ENCODE assay signal across 8 cellular contexts in genomic region chr22:25110846-25111578, GRCh38.
DNase-seq lines count a peak whose midpoint lies in the region; ATAC-seq and TF ChIP-seq lines count a peak whose summit lies in the region.

No MANE protein-coding gene starts in this region.

- CTCF ChIA-PET in activated naive CD4-positive, alpha-beta T cell treated with anti-CD3 and anti-CD28 coated beads for 36 hours (lab: Charles Lee), result interaction anchor here (0.6 to 3.2 kb wide), 17 partner anchors 9 to 829 kb away, joined by 3 to 19 read pairs (median 3); no protein-coding TSS in a partner anchor

- no peaks in the 10 kb centered on the region for H3K36me3 Mint-ChIP-seq in activated naive CD4-positive, alpha-beta T cell treated with anti-CD3 and anti-CD28 coated beads for 36 hours (ENCODE audit: low read depth)

- H3K27me3 ChIP-seq in KMS-11 (ENCODE audit: insufficient read depth, low read depth) (no peaks in the 10 kb centered on the region), SJCRH30 (no peaks in the 10 kb centered on the region), gastroesophageal sphincter (no peaks in the 10 kb centered on the region)

- peaks cover 2% of the 10 kb centered on the region for H3K27me3 Mint-ChIP-seq in activated naive CD4-positive, alpha-beta T cell treated with anti-CD3 and anti-CD28 coated beads for 36 hours (ENCODE audit: low read depth)

- intact Hi-C loops in activated naive CD4-positive, alpha-beta T cell treated with anti-CD3 and anti-CD28 coated beads for 36 hours (cut with micrococcal nuclease), result loop anchor here (1.0 to 2.0 kb wide), 3 partner anchors 21 to 51 kb away; no protein-coding TSS in a partner anchor

- ATAC-seq in gastroesophageal sphincter (peak; percentile 86), HG03565 (IDR thresholded peaks at IDR 0.05; ENCODE audit: unreplicated experiment) (no peak)

- peak; percentile 92 for DNase-seq in ELF-1 (ENCODE audit: low read depth, low spot score)
- DNase-seq in SJCRH30, result peak; percentile 93 to 95
- DNase-seq in activated naive CD4-positive, alpha-beta T cell treated with anti-CD3 and anti-CD28 coated beads for 36 hours, result peak; percentile 62
- peak; percentile 37 for DNase-seq in non-pigmented ciliary epithelial cell (ENCODE audit: low read depth)
- DNase-seq in substantia nigra (lab: John Stamatoyannopoulos, UW), result peak in 32 of 49 donors; percentile 8 to 63 (median 34)

- H3K9ac ChIP-seq in KMS-11, result peak overlapping the region; percentile 69

- H4K20me1 ChIP-seq in KMS-11 (ENCODE audit: insufficient read depth), result no peaks in the 10 kb centered on the region

- H3K4me1 ChIP-seq in KMS-11 (ENCODE audit: low read depth, poor library complexity, severe bottlenecking) (no peaks in the 10 kb centered on the region), SJCRH30 (peaks cover 26% of the 10 kb centered on the region), gastroesophageal sphincter (peaks cover 0 to 62% (median 26%) of the 10 kb centered on the region in 3 donors)

- 0 to 1% methylated on average over 7 to 12 of the region's 36 CpGs for WGBS in gastroesophageal sphincter (ENCODE audit: low coverage in 1 of 2), 2 donors

- peak overlapping the region; percentile 62 for H3K4me2 ChIP-seq in KMS-11

- H3K27ac ChIP-seq in KMS-11 (peak overlapping the region; percentile 31), SJCRH30 (peak overlapping the region; percentile 84), gastroesophageal sphincter (peak overlapping the region; percentile 61 to 84 (median 82)), substantia nigra (ENCODE audit: low read depth, low read length, poor library complexity, severe bottlenecking) (no peak overlapping the region)

- peaks cover 25% of the 10 kb centered on the region for H3K4me1 Mint-ChIP-seq in activated naive CD4-positive, alpha-beta T cell treated with anti-CD3 and anti-CD28 coated beads for 36 hours (ENCODE audit: low read depth)

- H3K4me3 Mint-ChIP-seq in activated naive CD4-positive, alpha-beta T cell treated with anti-CD3 and anti-CD28 coated beads for 36 hours, result peak overlapping the region; percentile 75

- H2AFZ ChIP-seq in KMS-11 (ENCODE audit: low read depth), result peak overlapping the region; percentile 99

- no peak overlapping the region for H3K27ac Mint-ChIP-seq in activated naive CD4-positive, alpha-beta T cell treated with anti-CD3 and anti-CD28 coated beads for 36 hours

- H3K9me3 ChIP-seq in SJCRH30 (replicated peaks), result no peaks in the 10 kb centered on the region
- peaks cover 0 to 8% (median 0%) of the 10 kb centered on the region in 3 donors for H3K9me3 ChIP-seq in gastroesophageal sphincter

- no peak for TF ChIP-seq EP300 in gastroesophageal sphincter (IDR thresholded peaks at IDR 0.05)

- no peaks in the 10 kb centered on the region for H3K79me2 ChIP-seq in KMS-11 (ENCODE audit: insufficient read depth, low read depth)

- H3K36me3 ChIP-seq in KMS-11 (ENCODE audit: insufficient read depth), result no peaks in the 10 kb centered on the region
- no peaks in the 10 kb centered on the region for H3K36me3 ChIP-seq in SJCRH30
- peaks cover 0 to 7% of the 10 kb centered on the region in 2 donors for H3K36me3 ChIP-seq in gastroesophageal sphincter

- H3K4me3 ChIP-seq in KMS-11 (IDR thresholded peaks at IDR 0.05; ENCODE audit: insufficient read depth, low read depth, low read length) (no peak overlapping the region), SJCRH30 (peak overlapping the region; percentile 74), gastroesophageal sphincter (peak overlapping the region; percentile 36 to 57)

- TF ChIP-seq CTCF in KMS-11 (conservative IDR thresholded peaks at IDR 0.05; ENCODE audit: low read depth, low read length), result peak; percentile 49
- TF ChIP-seq CTCF in gastroesophageal sphincter (IDR thresholded peaks at IDR 0.05), result peak; percentile 25 to 69 (median 66)

- no peak for TF ChIP-seq POLR2A in gastroesophageal sphincter (IDR thresholded peaks at IDR 0.05)

- no peaks in the 10 kb centered on the region for H3K9me3 Mint-ChIP-seq in activated naive CD4-positive, alpha-beta T cell treated with anti-CD3 and anti-CD28 coated beads for 36 hours

Comparison
In these comparisons a context has a peak if more than half of its experiments do, and no peak if none do; other contexts are left out.
1. DNase-seq: peak in every context shown above with its lines; median percentile 94 in SJCRH30; 92 in ELF-1; 62 in activated naive CD4-positive, alpha-beta T cell treated with anti-CD3 and anti-CD28 coated beads for 36 hours; 37 in non-pigmented ciliary epithelial cell; 34 in substantia nigra.